In genomic region chr2:122081743-122082142, GRCh38 we compare ENCODE assay signal across 1 cellular context.
TF ChIP-seq lines count a peak whose summit lies in the region.

No MANE protein-coding gene starts in this region.

TF ChIP-seq in GM23338, 12 proteins besides CTCF, POLR2A, EP300 and RAD21:
- TF ChIP-seq ZNF114 (CRISPR knock-in tag; IDR thresholded peaks at IDR 0.05) (no peak), ZNF331 (CRISPR knock-in tag; IDR thresholded peaks at IDR 0.05; ENCODE audit: low read depth) (no peak), CREB1 (CRISPR knock-in tag; IDR thresholded peaks at IDR 0.05; ENCODE audit: low read depth) (no peak), EZH2phosphoT487 (IDR thresholded peaks at IDR 0.05; ENCODE audit: unreplicated experiment) (no peak), STAT1 (IDR thresholded peaks at IDR 0.05; ENCODE audit: unreplicated experiment) (no peak), NANOG (IDR thresholded peaks at IDR 0.05; ENCODE audit: borderline replicate concordance) (no peak), POLR2AphosphoS5 (IDR thresholded peaks at IDR 0.05; ENCODE audit: low read depth) (no peak), ETS1 (IDR thresholded peaks at IDR 0.05) (no peak), EZH2 (IDR thresholded peaks at IDR 0.05; ENCODE audit: low read depth, unreplicated experiment) (no peak), JUNB (IDR thresholded peaks at IDR 0.05; ENCODE audit: unreplicated experiment) (no peak), REST (IDR thresholded peaks at IDR 0.05; ENCODE audit: unreplicated experiment) (no peak), ZNF462 (CRISPR knock-in tag; IDR thresholded peaks at IDR 0.05) (no peak)
